21 cellular contexts compared by ENCODE assay signal in the genomic region with DNA sequence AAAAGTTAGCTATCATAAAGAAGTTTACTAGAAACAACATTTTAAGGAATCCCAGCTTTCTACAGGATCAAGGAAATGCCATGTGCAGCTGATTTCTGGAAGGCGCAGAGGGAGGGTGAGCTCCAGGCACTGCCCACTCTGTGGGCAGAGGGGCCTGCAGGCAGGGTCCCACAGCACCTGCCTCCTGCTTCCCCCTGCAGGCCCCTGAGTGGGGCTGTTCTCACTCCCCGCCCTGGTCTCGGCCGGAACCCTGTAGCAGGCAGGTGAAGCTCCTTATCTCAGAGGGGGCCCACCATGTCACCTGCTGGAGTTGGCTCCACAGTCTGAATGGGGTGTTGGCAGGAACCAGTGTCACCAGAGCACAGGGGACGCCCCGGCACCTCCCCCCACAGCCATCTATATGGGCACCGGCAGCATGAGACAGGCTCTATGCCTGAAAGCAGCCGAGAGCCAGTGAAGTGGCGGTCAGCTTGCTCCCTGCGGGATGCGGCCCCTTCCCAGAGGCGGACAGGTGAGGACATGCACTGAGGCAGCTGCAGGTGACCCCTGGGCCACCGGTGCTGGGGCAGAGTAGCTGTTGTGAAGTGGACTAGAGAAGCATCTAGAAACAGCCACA.
"Had no signal": no experiment of that assay in that cellular context is flagged by ENCODE, and none has a peak within 500 bp of the region (broad histone marks: within the 10 kb centered on the region; RNA-seq: fewer than 3 reads in every experiment).

No MANE protein-coding gene starts in this region.

- H3K27me3 ChIP-seq: right atrium auricular region, right lobe of liver, stomach, testis, thyroid gland, transverse colon, uterus had no signal

- ATAC-seq: mucosa of descending colon; naive thymus-derived CD4-positive, alpha-beta T cell; natural killer cell treated with Interleukin-12 subunit alpha and Interleukin-12 subunit beta and Interleukin-15 and Interleukin-18, amount 100 ng/mL, for 72 hours; stimulated activated naive B cell treated with anti-CD40 and anti-IgM and Interleukin-4, amounts not matched to agents 10 μg/mL and 1 μg/mL and 100 μg/mL, for 72 hours; stimulated activated naive CD8-positive, alpha-beta T cell treated with anti-CD3 and anti-CD28 coated beads, Interleukin-15, Interleukin-2, amounts not matched to agents 100 U/mL and 50 U/mL, for 24 hours had no signal

- H3K4me1 ChIP-seq: left ventricle myocardium inferior, right atrium auricular region, right lobe of liver, stomach, testis, thyroid gland, transverse colon, uterus had no signal

- DNase-seq: hippocampal formation; left ventricle myocardium inferior; midbrain; mucosa of descending colon; naive thymus-derived CD4-positive, alpha-beta T cell; right lobe of liver; stimulated activated CD4-positive, alpha-beta T cell treated with anti-CD3 and anti-CD28 coated beads, Interleukin-12 subunit alpha, Interleukin-12 subunit beta, amount 100 ng/mL, for 4 hours; stimulated activated CD4-positive, alpha-beta T cell treated with anti-CD3 and anti-CD28 coated beads, Interleukin-15, amount 100 ng/mL, for 24 hours; stimulated activated CD4-positive, alpha-beta T cell treated with anti-CD3 and anti-CD28 coated beads, Interleukin-2, amount 100 ng/mL, for 24 hours; stimulated activated CD4-positive, alpha-beta T cell treated with anti-CD3 and anti-CD28 coated beads, Interleukin-4, amount 100 ng/mL, for 1 hour; stimulated activated naive B cell treated with anti-CD40 and anti-IgM and Interleukin-4, amounts not matched to agents 10 μg/mL and 1 μg/mL and 100 μg/mL, for 72 hours; stimulated activated naive CD8-positive, alpha-beta T cell treated with anti-CD3 and anti-CD28 coated beads, Interleukin-15, Interleukin-2, amounts not matched to agents 100 U/mL and 50 U/mL, for 24 hours; stomach; testis; thyroid gland; transverse colon; uterus had no signal

- H3K27ac ChIP-seq: left ventricle myocardium inferior, right atrium auricular region, right lobe of liver, stomach, testis, thyroid gland, transverse colon, uterus had no signal

- H3K4me3 ChIP-seq: left ventricle myocardium inferior, lung, mucosa of descending colon, right atrium auricular region, right lobe of liver, smooth muscle cell, stomach, testis, thyroid gland, transverse colon, uterus had no signal

- H3K9me3 ChIP-seq: left ventricle myocardium inferior, mucosa of descending colon, right atrium auricular region, right lobe of liver, stomach, testis, thyroid gland, transverse colon, uterus had no signal

- H3K36me3 ChIP-seq: left ventricle myocardium inferior, right atrium auricular region, right lobe of liver, thyroid gland, transverse colon, uterus had no signal
